2 cellular contexts compared by ENCODE assay signal in genomic region chr19:41860419-41861097, GRCh38.
TF ChIP-seq lines count a peak whose summit lies in the region.

No MANE protein-coding gene starts in this region.

TF ChIP-seq in SK-N-SH, 30 proteins besides CTCF, POLR2A, EP300 and RAD21 (continued from another document):
- TF ChIP-seq, protein P1, sequence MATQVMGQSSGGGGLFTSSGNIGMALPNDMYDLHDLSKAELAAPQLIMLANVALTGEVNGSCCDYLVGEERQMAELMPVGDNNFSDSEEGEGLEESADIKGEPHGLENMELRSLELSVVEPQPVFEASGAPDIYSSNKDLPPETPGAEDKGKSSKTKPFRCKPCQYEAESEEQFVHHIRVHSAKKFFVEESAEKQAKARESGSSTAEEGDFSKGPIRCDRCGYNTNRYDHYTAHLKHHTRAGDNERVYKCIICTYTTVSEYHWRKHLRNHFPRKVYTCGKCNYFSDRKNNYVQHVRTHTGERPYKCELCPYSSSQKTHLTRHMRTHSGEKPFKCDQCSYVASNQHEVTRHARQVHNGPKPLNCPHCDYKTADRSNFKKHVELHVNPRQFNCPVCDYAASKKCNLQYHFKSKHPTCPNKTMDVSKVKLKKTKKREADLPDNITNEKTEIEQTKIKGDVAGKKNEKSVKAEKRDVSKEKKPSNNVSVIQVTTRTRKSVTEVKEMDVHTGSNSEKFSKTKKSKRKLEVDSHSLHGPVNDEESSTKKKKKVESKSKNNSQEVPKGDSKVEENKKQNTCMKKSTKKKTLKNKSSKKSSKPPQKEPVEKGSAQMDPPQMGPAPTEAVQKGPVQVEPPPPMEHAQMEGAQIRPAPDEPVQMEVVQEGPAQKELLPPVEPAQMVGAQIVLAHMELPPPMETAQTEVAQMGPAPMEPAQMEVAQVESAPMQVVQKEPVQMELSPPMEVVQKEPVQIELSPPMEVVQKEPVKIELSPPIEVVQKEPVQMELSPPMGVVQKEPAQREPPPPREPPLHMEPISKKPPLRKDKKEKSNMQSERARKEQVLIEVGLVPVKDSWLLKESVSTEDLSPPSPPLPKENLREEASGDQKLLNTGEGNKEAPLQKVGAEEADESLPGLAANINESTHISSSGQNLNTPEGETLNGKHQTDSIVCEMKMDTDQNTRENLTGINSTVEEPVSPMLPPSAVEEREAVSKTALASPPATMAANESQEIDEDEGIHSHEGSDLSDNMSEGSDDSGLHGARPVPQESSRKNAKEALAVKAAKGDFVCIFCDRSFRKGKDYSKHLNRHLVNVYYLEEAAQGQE (IDR thresholded peaks at IDR 0.05; ENCODE audit: low read depth, low read length), result no peak
- TF ChIP-seq RCOR1 (IDR thresholded peaks at IDR 0.05; ENCODE audit: low read length) (no peak), GABPA (IDR thresholded peaks at IDR 0.05; ENCODE audit: low read depth) (no peak)

TF ChIP-seq in SK-N-SH treated with all-trans-retinoic acid at 6 μM for 48 hours, 23 proteins besides CTCF, POLR2A, EP300 and RAD21 (continued from another document):
- TF ChIP-seq ZFP30 (CRISPR knock-in tag; IDR thresholded peaks at IDR 0.05) (no peak), ESRRG (CRISPR knock-in tag; IDR thresholded peaks at IDR 0.05) (no peak), ZNF8 (CRISPR knock-in tag; IDR thresholded peaks at IDR 0.05) (no peak)
- TF ChIP-seq, protein P2, sequence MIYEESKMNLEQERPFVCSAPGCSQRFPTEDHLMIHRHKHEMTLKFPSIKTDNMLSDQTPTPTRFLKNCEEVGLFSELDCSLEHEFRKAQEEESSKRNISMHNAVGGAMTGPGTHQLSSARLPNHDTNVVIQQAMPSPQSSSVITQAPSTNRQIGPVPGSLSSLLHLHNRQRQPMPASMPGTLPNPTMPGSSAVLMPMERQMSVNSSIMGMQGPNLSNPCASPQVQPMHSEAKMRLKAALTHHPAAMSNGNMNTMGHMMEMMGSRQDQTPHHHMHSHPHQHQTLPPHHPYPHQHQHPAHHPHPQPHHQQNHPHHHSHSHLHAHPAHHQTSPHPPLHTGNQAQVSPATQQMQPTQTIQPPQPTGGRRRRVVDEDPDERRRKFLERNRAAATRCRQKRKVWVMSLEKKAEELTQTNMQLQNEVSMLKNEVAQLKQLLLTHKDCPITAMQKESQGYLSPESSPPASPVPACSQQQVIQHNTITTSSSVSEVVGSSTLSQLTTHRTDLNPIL (CRISPR knock-in tag; IDR thresholded peaks at IDR 0.05; ENCODE audit: low read depth), result no peak
- TF ChIP-seq, protein P3, sequence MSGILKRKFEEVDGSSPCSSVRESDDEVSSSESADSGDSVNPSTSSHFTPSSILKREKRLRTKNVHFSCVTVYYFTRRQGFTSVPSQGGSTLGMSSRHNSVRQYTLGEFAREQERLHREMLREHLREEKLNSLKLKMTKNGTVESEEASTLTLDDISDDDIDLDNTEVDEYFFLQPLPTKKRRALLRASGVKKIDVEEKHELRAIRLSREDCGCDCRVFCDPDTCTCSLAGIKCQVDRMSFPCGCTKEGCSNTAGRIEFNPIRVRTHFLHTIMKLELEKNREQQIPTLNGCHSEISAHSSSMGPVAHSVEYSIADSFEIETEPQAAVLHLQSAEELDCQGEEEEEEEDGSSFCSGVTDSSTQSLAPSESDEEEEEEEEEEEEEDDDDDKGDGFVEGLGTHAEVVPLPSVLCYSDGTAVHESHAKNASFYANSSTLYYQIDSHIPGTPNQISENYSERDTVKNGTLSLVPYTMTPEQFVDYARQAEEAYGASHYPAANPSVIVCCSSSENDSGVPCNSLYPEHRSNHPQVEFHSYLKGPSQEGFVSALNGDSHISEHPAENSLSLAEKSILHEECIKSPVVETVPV (CRISPR knock-in tag; IDR thresholded peaks at IDR 0.05), result no peak
